Comparison of ENCODE assay signal across 18 cellular contexts in genomic region chr1:184469391-184469790, GRCh38.
DNase-seq lines count a peak whose midpoint lies in the region; FAIRE-seq and TF ChIP-seq lines count a peak whose summit lies in the region.
"Had no signal": no experiment of that assay in that cellular context is flagged by ENCODE, and none has a peak within 500 bp of the region (broad histone marks: within the 10 kb centered on the region; RNA-seq: fewer than 3 reads in every experiment).

No MANE protein-coding gene starts in this region.

- H3K79me2 ChIP-seq in osteoblast (ENCODE audit: insufficient read depth, low read length): peaks cover 4% of the 10 kb centered on the region

- FAIRE-seq in D721Med (lab: Jason Lieb, UNC): peak; percentile 100
- FAIRE-seq: A204.1, G401.6, GM12891 had no signal

- H3K9me3 Mint-ChIP-seq in brain: peaks cover 0 to 17% (median 3%) of the 10 kb centered on the region in 5 experiments
- H3K9me3 Mint-ChIP-seq: CD4-positive, alpha-beta T cell; H9 had no signal

- peaks cover 36% of the 10 kb centered on the region for H3K4me1 Mint-ChIP-seq in brain
- H3K4me1 Mint-ChIP-seq: B cell had no signal

- no peak overlapping the region for H3K27ac ChIP-seq in osteoblast (ENCODE audit: low read depth, low read length)

- H3K4me1 ChIP-seq in osteoblast (ENCODE audit: insufficient read depth, low read length): no peaks in the 10 kb centered on the region

- H2AFZ ChIP-seq in osteoblast (ENCODE audit: low read length): no peak overlapping the region

- no peak for TF ChIP-seq CTCF in D721Med (IDR thresholded peaks at IDR 0.05; ENCODE audit: insufficient read depth, missing control alignments)
- TF ChIP-seq CTCF in brain (conservative IDR thresholded peaks at IDR 0.05): no peak
- TF ChIP-seq CTCF in osteoblast (IDR thresholded peaks at IDR 0.05; ENCODE audit: extremely low read depth, low read depth, low read length): no peak

- H3K27ac Mint-ChIP-seq in brain: peak overlapping the region in 3 of 5 experiments; percentile 9 to 66 (median 28)
- H3K27ac Mint-ChIP-seq: B cell; CD4-positive, alpha-beta T cell had no signal

- H3K27me3 ChIP-seq in osteoblast (ENCODE audit: insufficient read depth, low read length): no peaks in the 10 kb centered on the region

- DNase-seq in D721Med (ENCODE audit: insufficient read length, low spot score) (peak; percentile 25), NCI-H524 treated with DMSO at 0.1 percent for 48 hours (lab: John Stamatoyannopoulos, UW) (peak; percentile 81), osteoblast (ENCODE audit: insufficient read length, low spot score, missing footprints) (peak; percentile 47), cerebellar nuclear complex (lab: John Stamatoyannopoulos, UW) (no peak), activated T-cell treated with anti-CD3 and anti-CD28 coated beads for 4 hours (no peak), Kasumi-1 (lab: John Stamatoyannopoulos, UW) (no peak)
- DNase-seq: Calu3; CD4-positive, alpha-beta T cell; DMS153; DMS79 treated with DMSO at 0.1 percent for 48 hours; EL; GOT3; H9 had no signal

- no peak overlapping the region for H3K4me3 Mint-ChIP-seq in brain
- H3K4me3 Mint-ChIP-seq: B cell; CD4-positive, alpha-beta T cell; H9 had no signal

- no peak overlapping the region for H3K4me2 ChIP-seq in osteoblast (ENCODE audit: insufficient read depth, low read length)

- H4K20me1 ChIP-seq in osteoblast (ENCODE audit: insufficient read depth, low read length): no peaks in the 10 kb centered on the region

- no peak overlapping the region for H3K4me3 ChIP-seq in osteoblast (ENCODE audit: insufficient read depth, low read length)

- peaks cover 3% of the 10 kb centered on the region for H3K9me3 ChIP-seq in osteoblast (ENCODE audit: low read depth, low read length)

- H3K36me3 ChIP-seq in osteoblast (ENCODE audit: insufficient read depth, low read length): no peaks in the 10 kb centered on the region

- H3K36me3 Mint-ChIP-seq in brain: peaks cover 18% of the 10 kb centered on the region

- H3K27me3 Mint-ChIP-seq in brain: no peaks in the 10 kb centered on the region
- H3K27me3 Mint-ChIP-seq: CD4-positive, alpha-beta T cell had no signal

Comparison
In these comparisons a context has a peak if more than half of its experiments do, and no peak if none do; other contexts are left out.
1. DNase-seq: peak in D721Med (single experiment), NCI-H524 treated with DMSO at 0.1 percent for 48 hours (single experiment) and osteoblast (single experiment); none in cerebellar nuclear complex (0 of 2), activated T-cell treated with anti-CD3 and anti-CD28 coated beads for 4 hours (single experiment) and Kasumi-1 (0 of 2).